ENCODE assay signal across 17 cellular contexts in the genomic region with DNA sequence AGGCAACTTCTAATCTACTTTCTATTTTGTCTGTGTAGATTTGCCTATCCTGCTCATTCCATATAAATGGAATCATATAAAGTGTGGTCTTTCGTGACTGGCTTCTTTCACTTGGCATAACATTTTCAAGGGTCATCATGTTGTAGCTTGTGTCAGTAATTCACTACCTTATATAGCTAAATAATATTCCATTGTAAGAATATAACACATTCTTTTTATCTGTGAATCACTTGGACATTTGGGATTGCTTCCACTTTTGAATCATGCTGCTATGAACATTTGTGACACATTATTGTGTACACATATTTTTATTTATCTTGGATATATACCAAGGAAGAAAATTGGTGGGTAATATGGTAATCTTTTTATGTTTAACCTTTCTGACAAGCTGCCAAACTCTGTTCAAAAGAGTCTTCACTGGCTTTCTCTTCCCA.
DNase-seq lines count a peak whose midpoint lies in the region; ATAC-seq and TF ChIP-seq lines count a peak whose summit lies in the region.
"Had no signal": no experiment of that assay in that cellular context is flagged by ENCODE, and none has a peak within 500 bp of the region (broad histone marks: within the 10 kb centered on the region; RNA-seq: fewer than 3 reads in every experiment).

No MANE protein-coding gene starts in this region.

- H3K4me1 Mint-ChIP-seq in activated T-helper 1 cell treated with anti-CD3 and anti-CD28 coated beads, Interleukin-12 subunit alpha, Interleukin-12 subunit beta, Interleukin-2, Interleukin-4 antibody, amounts not matched to agents 30 ng/mL and 10 ng/mL and 1 ng/mL, durations not matched to agents 14 hours and 24 hours and 36 hours (ENCODE audit: low read depth): no peaks in the 10 kb centered on the region
- H3K4me1 Mint-ChIP-seq: activated naive CD8-positive, alpha-beta T cell treated with anti-CD3 and anti-CD28 coated beads, Interleukin-2, amount 10 ng/mL, durations not matched to agents 7 days and 5 days had no signal

- ATAC-seq in SK-N-SH treated with all-trans-retinoic acid at 6 μM for 48 hours: peak; percentile 37; the same call in 1 of the 3 replicates
- ATAC-seq in GM21619 (IDR thresholded peaks at IDR 0.05; ENCODE audit: unreplicated experiment): no peak
- ATAC-seq: GM23338, Right ventricle myocardium inferior had no signal

- no peaks in the 10 kb centered on the region for H3K27me3 Mint-ChIP-seq in activated T-helper 1 cell treated with anti-CD3 and anti-CD28 coated beads, Interleukin-12 subunit alpha, Interleukin-12 subunit beta, Interleukin-2, Interleukin-4 antibody, amounts not matched to agents 30 ng/mL and 10 ng/mL and 1 ng/mL, durations not matched to agents 14 hours and 24 hours and 36 hours (ENCODE audit: insufficient read depth)
- H3K27me3 Mint-ChIP-seq: activated naive CD8-positive, alpha-beta T cell treated with anti-CD3 and anti-CD28 coated beads, Interleukin-2, amount 10 ng/mL, durations not matched to agents 7 days and 5 days had no signal

- POLR2A ChIA-PET in A673 (lab: Charles Lee; ENCODE audit: low non-redundant PET): no interaction called here

- TF ChIP-seq CTCF in AG09309 (IDR thresholded peaks at IDR 0.05; ENCODE audit: control insufficient read depth, insufficient read depth, low read depth, low read length, missing control alignments): no peak
- TF ChIP-seq CTCF in fibroblast of the aortic adventitia (IDR thresholded peaks at IDR 0.05; ENCODE audit: insufficient read depth, low read length): no peak
- TF ChIP-seq CTCF in A673 (conservative IDR thresholded peaks at IDR 0.05; ENCODE audit: low read depth, low read length): no peak

- CTCF ChIA-PET in A673 (lab: Charles Lee): no interaction called here

- no peaks in the 10 kb centered on the region for H3K27me3 ChIP-seq in A673 (replicated peaks; ENCODE audit: insufficient read depth, low read depth, low read length, poor library complexity)

- DNase-seq in AG09309 (ENCODE audit: low read depth) (peak; percentile 64), NCI-H1092 treated with DMSO at 0.1 percent for 48 hours (lab: John Stamatoyannopoulos, UW) (peak; percentile 58), fibroblast of the aortic adventitia (ENCODE audit: low read depth) (peak; percentile 77), T-helper 9 cell (no peak), A673 (ENCODE audit: low spot score) (no peak)
- DNase-seq in activated T-helper 1 cell treated with anti-CD3 and anti-CD28 coated beads, Interleukin-12 subunit alpha, Interleukin-12 subunit beta, Interleukin-2, Interleukin-4 antibody, amounts not matched to agents 30 ng/mL and 10 ng/mL and 1 ng/mL, durations not matched to agents 14 hours and 24 hours and 36 hours (ENCODE audit: low spot score): no peak
- DNase-seq: activated CD8-positive, alpha-beta memory T cell treated with anti-CD3 and anti-CD28 coated beads, Interleukin-2, amount 50 U/mL, for 4 hours; activated naive CD8-positive, alpha-beta T cell treated with anti-CD3 and anti-CD28 coated beads, Interleukin-2, amount 10 ng/mL, durations not matched to agents 7 days and 5 days; DND-41; kidney glomerular epithelial cell; NCI-H510A treated with DMSO at 0.1 percent for 48 hours; stimulated activated CD4-positive, alpha-beta T cell treated with anti-CD3 and anti-CD28 coated beads, Interleukin-2, amount 100 ng/mL, for 48 hours had no signal

- H3K9me3 ChIP-seq in A673 (ENCODE audit: low read depth, low read length, poor library complexity, severe bottlenecking): peaks cover 7% of the 10 kb centered on the region

- H3K4me1 ChIP-seq in A673 (ENCODE audit: insufficient read depth, low read length, poor library complexity, severe bottlenecking): peaks cover 12% of the 10 kb centered on the region

- H3K27ac Mint-ChIP-seq in activated T-helper 1 cell treated with anti-CD3 and anti-CD28 coated beads, Interleukin-12 subunit alpha, Interleukin-12 subunit beta, Interleukin-2, Interleukin-4 antibody, amounts not matched to agents 30 ng/mL and 10 ng/mL and 1 ng/mL, durations not matched to agents 14 hours and 24 hours and 36 hours: no peak overlapping the region
- H3K27ac Mint-ChIP-seq: activated naive CD8-positive, alpha-beta T cell treated with anti-CD3 and anti-CD28 coated beads, Interleukin-2, amount 10 ng/mL, durations not matched to agents 7 days and 5 days; GM23338 had no signal

- no peaks in the 10 kb centered on the region for H3K36me3 Mint-ChIP-seq in activated T-helper 1 cell treated with anti-CD3 and anti-CD28 coated beads, Interleukin-12 subunit alpha, Interleukin-12 subunit beta, Interleukin-2, Interleukin-4 antibody, amounts not matched to agents 30 ng/mL and 10 ng/mL and 1 ng/mL, durations not matched to agents 14 hours and 24 hours and 36 hours (ENCODE audit: low read depth)
- H3K36me3 Mint-ChIP-seq: activated naive CD8-positive, alpha-beta T cell treated with anti-CD3 and anti-CD28 coated beads, Interleukin-2, amount 10 ng/mL, durations not matched to agents 7 days and 5 days had no signal

- intact Hi-C loops in activated T-helper 1 cell treated with anti-CD3 and anti-CD28 coated beads, Interleukin-12 subunit alpha, Interleukin-12 subunit beta, Interleukin-2, Interleukin-4 antibody, amounts not matched to agents 30 ng/mL and 10 ng/mL and 1 ng/mL, durations not matched to agents 14 hours and 24 hours and 36 hours (cut with micrococcal nuclease): no loop called here
- intact Hi-C loops in A673 (cut with micrococcal nuclease; ENCODE audit: unreplicated experiment): no loop called here

- no peak overlapping the region for H3K4me3 ChIP-seq in AG09309 (ENCODE audit: control insufficient read depth, low read depth, low read length)
- H3K4me3 ChIP-seq in fibroblast of the aortic adventitia (ENCODE audit: low read depth, low read length): no peak overlapping the region
- no peak overlapping the region for H3K4me3 ChIP-seq in A673 (ENCODE audit: low read depth, low read length, poor library complexity, severe bottlenecking)
- H3K4me3 ChIP-seq: coronary artery, GM23338 had no signal

- peaks cover 13% of the 10 kb centered on the region for H3K9me3 Mint-ChIP-seq in activated T-helper 1 cell treated with anti-CD3 and anti-CD28 coated beads, Interleukin-12 subunit alpha, Interleukin-12 subunit beta, Interleukin-2, Interleukin-4 antibody, amounts not matched to agents 30 ng/mL and 10 ng/mL and 1 ng/mL, durations not matched to agents 14 hours and 24 hours and 36 hours

- H3K4me3 Mint-ChIP-seq in activated T-helper 1 cell treated with anti-CD3 and anti-CD28 coated beads, Interleukin-12 subunit alpha, Interleukin-12 subunit beta, Interleukin-2, Interleukin-4 antibody, amounts not matched to agents 30 ng/mL and 10 ng/mL and 1 ng/mL, durations not matched to agents 14 hours and 24 hours and 36 hours: no peak overlapping the region
- H3K4me3 Mint-ChIP-seq: activated naive CD8-positive, alpha-beta T cell treated with anti-CD3 and anti-CD28 coated beads, Interleukin-2, amount 10 ng/mL, durations not matched to agents 7 days and 5 days; GM23338 had no signal

- H3K27ac ChIP-seq in A673 (ENCODE audit: low read depth, low read length, poor library complexity, severe bottlenecking): no peak overlapping the region
- H3K27ac ChIP-seq: coronary artery had no signal

- H3K36me3 ChIP-seq in A673 (ENCODE audit: insufficient read depth, low read length, poor library complexity, severe bottlenecking): no peaks in the 10 kb centered on the region

- BruUV-seq in A673 (replicated peaks; lab: Mats Ljungman, UMichigan): no TSS peak

TF ChIP-seq in SK-N-SH treated with all-trans-retinoic acid at 6 μM for 48 hours, 23 proteins besides CTCF, POLR2A, EP300 and RAD21 (continues in another document):
- TF ChIP-seq ZNF70 (CRISPR knock-in tag; IDR thresholded peaks at IDR 0.05): no peak
- TF ChIP-seq ZNF565 (CRISPR knock-in tag; conservative IDR thresholded peaks at IDR 0.05; ENCODE audit: low read depth): no peak
- TF ChIP-seq SNAI2 (CRISPR knock-in tag; IDR thresholded peaks at IDR 0.05): no peak
- TF ChIP-seq, protein P1, sequence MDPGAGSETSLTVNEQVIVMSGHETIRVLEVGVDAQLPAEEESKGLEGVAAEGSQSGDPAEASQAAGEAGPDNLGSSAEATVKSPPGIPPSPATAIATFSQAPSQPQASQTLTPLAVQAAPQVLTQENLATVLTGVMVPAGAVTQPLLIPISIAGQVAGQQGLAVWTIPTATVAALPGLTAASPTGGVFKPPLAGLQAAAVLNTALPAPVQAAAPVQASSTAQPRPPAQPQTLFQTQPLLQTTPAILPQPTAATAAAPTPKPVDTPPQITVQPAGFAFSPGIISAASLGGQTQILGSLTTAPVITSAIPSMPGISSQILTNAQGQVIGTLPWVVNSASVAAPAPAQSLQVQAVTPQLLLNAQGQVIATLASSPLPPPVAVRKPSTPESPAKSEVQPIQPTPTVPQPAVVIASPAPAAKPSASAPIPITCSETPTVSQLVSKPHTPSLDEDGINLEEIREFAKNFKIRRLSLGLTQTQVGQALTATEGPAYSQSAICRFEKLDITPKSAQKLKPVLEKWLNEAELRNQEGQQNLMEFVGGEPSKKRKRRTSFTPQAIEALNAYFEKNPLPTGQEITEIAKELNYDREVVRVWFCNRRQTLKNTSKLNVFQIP (CRISPR knock-in tag; IDR thresholded peaks at IDR 0.05; ENCODE audit: borderline replicate concordance, low read depth): no peak
- TF ChIP-seq GLIS3 (CRISPR knock-in tag; IDR thresholded peaks at IDR 0.05): no peak
- no peak for TF ChIP-seq TCF4 (CRISPR knock-in tag; IDR thresholded peaks at IDR 0.05; ENCODE audit: borderline replicate concordance)
- TF ChIP-seq, protein P2, sequence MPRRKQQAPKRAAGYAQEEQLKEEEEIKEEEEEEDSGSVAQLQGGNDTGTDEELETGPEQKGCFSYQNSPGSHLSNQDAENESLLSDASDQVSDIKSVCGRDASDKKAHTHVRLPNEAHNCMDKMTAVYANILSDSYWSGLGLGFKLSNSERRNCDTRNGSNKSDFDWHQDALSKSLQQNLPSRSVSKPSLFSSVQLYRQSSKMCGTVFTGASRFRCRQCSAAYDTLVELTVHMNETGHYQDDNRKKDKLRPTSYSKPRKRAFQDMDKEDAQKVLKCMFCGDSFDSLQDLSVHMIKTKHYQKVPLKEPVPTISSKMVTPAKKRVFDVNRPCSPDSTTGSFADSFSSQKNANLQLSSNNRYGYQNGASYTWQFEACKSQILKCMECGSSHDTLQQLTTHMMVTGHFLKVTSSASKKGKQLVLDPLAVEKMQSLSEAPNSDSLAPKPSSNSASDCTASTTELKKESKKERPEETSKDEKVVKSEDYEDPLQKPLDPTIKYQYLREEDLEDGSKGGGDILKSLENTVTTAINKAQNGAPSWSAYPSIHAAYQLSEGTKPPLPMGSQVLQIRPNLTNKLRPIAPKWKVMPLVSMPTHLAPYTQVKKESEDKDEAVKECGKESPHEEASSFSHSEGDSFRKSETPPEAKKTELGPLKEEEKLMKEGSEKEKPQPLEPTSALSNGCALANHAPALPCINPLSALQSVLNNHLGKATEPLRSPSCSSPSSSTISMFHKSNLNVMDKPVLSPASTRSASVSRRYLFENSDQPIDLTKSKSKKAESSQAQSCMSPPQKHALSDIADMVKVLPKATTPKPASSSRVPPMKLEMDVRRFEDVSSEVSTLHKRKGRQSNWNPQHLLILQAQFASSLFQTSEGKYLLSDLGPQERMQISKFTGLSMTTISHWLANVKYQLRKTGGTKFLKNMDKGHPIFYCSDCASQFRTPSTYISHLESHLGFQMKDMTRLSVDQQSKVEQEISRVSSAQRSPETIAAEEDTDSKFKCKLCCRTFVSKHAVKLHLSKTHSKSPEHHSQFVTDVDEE (CRISPR knock-in tag; IDR thresholded peaks at IDR 0.05): no peak

Comparison
In these comparisons a context has a peak if more than half of its experiments do, and no peak if none do; other contexts are left out.
1. DNase-seq: peak in AG09309 (single experiment), NCI-H1092 treated with DMSO at 0.1 percent for 48 hours (single experiment) and fibroblast of the aortic adventitia (single experiment); none in T-helper 9 cell (single experiment), activated T-helper 1 cell treated with anti-CD3 and anti-CD28 coated beads, Interleukin-12 subunit alpha, Interleukin-12 subunit beta, Interleukin-2, Interleukin-4 antibody, amounts not matched to agents 30 ng/mL and 10 ng/mL and 1 ng/mL, durations not matched to agents 14 hours and 24 hours and 36 hours (single experiment) and A673 (single experiment).